ENCODE assay signal across 8 cellular contexts in the genomic region with DNA sequence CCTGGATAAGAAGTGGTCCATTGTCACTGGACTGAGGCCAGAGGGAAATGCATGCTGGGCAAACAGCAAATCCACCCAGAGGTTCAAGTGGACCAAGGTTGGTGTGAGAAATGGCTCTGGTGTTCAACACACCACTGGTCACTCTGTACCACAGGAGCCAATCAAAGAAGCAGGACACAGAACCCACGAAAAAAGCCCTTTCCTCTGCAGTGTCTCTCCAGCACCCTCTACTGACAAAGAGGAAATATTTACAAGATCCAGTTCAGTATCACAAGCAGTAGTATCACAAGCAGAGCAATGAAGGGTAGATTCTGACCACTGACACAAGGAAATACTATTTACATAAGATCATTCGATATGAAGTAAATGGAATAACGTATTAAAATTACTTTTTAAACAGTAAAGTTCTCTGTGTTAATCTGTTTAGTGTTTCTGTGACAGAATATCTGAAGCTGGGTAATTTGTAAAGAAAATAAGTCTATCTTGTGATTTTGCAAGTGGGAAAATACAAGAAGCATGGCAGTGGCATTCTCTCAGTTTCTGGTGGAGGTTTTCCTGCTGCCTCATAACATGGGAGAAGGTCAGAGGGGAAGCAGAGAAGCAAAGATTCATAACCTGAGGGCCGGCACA.
DNase-seq lines count a peak whose midpoint lies in the region; ATAC-seq, FAIRE-seq and TF ChIP-seq lines count a peak whose summit lies in the region.

No MANE protein-coding gene starts in this region.

- no peaks in the 10 kb centered on the region for H3K27me3 ChIP-seq in esophagus muscularis mucosa

- H3K9me3 Mint-ChIP-seq in stimulated activated naive B cell treated with anti-CD40 and anti-IgM and Interleukin-4, amounts not matched to agents 10 μg/mL and 1 μg/mL and 100 μg/mL, for 72 hours: peaks cover 4 to 7% of the 10 kb centered on the region in 2 donors
- H3K9me3 Mint-ChIP-seq in activated CD4-positive, alpha-beta T cell treated with anti-CD3 and anti-CD28 coated beads for 36 hours (ENCODE audit: low read depth): no peaks in the 10 kb centered on the region

- peak; percentile 2 for DNase-seq in DMS114 treated with DMSO at 0.1 percent for 48 hours (lab: John Stamatoyannopoulos, UW; ENCODE audit: unreplicated experiment)
- no peak for DNase-seq in GM19239 (ENCODE audit: insufficient read length, low spot score)
- DNase-seq in NCI-H748 treated with DMSO at 0.1 percent for 48 hours (lab: John Stamatoyannopoulos, UW): peak; percentile 40
- no peak for DNase-seq in esophagus muscularis mucosa (ENCODE audit: extremely low spot score)
- no peak for DNase-seq in stimulated activated naive B cell treated with anti-CD40 and anti-IgM and Interleukin-4, amounts not matched to agents 10 μg/mL and 1 μg/mL and 100 μg/mL, for 72 hours
- DNase-seq in GDM1 (lab: John Stamatoyannopoulos, UW): no peak
- no peak for DNase-seq in activated CD4-positive, alpha-beta T cell treated with anti-CD3 and anti-CD28 coated beads for 36 hours

- no peak overlapping the region for H3K4me3 ChIP-seq in esophagus muscularis mucosa

- peak overlapping the region in 1 of 2 donors; percentile 11 for H3K4me3 Mint-ChIP-seq in stimulated activated naive B cell treated with anti-CD40 and anti-IgM and Interleukin-4, amounts not matched to agents 10 μg/mL and 1 μg/mL and 100 μg/mL, for 72 hours
- no peak overlapping the region for H3K4me3 Mint-ChIP-seq in activated CD4-positive, alpha-beta T cell treated with anti-CD3 and anti-CD28 coated beads for 36 hours

- peak; percentile 75 for FAIRE-seq in GM19239 (lab: Jason Lieb, UNC)

- H3K4me1 ChIP-seq in esophagus muscularis mucosa: no peaks in the 10 kb centered on the region

- WGBS in esophagus muscularis mucosa: 31% methylated on average over 4 of the region's 4 CpGs

- peaks cover 47 to 73% of the 10 kb centered on the region in 2 donors for H3K4me1 Mint-ChIP-seq in stimulated activated naive B cell treated with anti-CD40 and anti-IgM and Interleukin-4, amounts not matched to agents 10 μg/mL and 1 μg/mL and 100 μg/mL, for 72 hours
- H3K4me1 Mint-ChIP-seq in activated CD4-positive, alpha-beta T cell treated with anti-CD3 and anti-CD28 coated beads for 36 hours: no peaks in the 10 kb centered on the region

- CTCF ChIA-PET in activated CD4-positive, alpha-beta T cell treated with anti-CD3 and anti-CD28 coated beads for 36 hours (lab: Charles Lee): no interaction called here

- H3K36me3 ChIP-seq in esophagus muscularis mucosa: no peaks in the 10 kb centered on the region

- POLR2A ChIA-PET in activated CD4-positive, alpha-beta T cell treated with anti-CD3 and anti-CD28 coated beads for 36 hours (lab: Charles Lee): no interaction called here

- intact Hi-C loops in esophagus muscularis mucosa (cut with DNase I): loop anchor here (10.0 kb wide), 1 partner anchor 199 kb away; no protein-coding TSS in a partner anchor
- intact Hi-C loops in activated CD4-positive, alpha-beta T cell treated with anti-CD3 and anti-CD28 coated beads for 36 hours (cut with DNase I, micrococcal nuclease): loop anchor here (2.0 to 10.0 kb wide), 4 partner anchors 195 to 479 kb away; no protein-coding TSS in a partner anchor

- H3K27me3 Mint-ChIP-seq in stimulated activated naive B cell treated with anti-CD40 and anti-IgM and Interleukin-4, amounts not matched to agents 10 μg/mL and 1 μg/mL and 100 μg/mL, for 72 hours: no peaks in the 10 kb centered on the region
- H3K27me3 Mint-ChIP-seq in activated CD4-positive, alpha-beta T cell treated with anti-CD3 and anti-CD28 coated beads for 36 hours: peaks cover 3% of the 10 kb centered on the region

- peak in 2 of 3 experiments; percentile 30 to 34 for TF ChIP-seq CTCF in esophagus muscularis mucosa (IDR thresholded peaks at IDR 0.05)

- peaks cover 5 to 8% of the 10 kb centered on the region in 2 donors for H3K36me3 Mint-ChIP-seq in stimulated activated naive B cell treated with anti-CD40 and anti-IgM and Interleukin-4, amounts not matched to agents 10 μg/mL and 1 μg/mL and 100 μg/mL, for 72 hours
- no peaks in the 10 kb centered on the region for H3K36me3 Mint-ChIP-seq in activated CD4-positive, alpha-beta T cell treated with anti-CD3 and anti-CD28 coated beads for 36 hours (ENCODE audit: low read depth)

- no peak for TF ChIP-seq EP300 in esophagus muscularis mucosa (IDR thresholded peaks at IDR 0.05)

- H3K9me3 ChIP-seq in esophagus muscularis mucosa: no peaks in the 10 kb centered on the region

- no peak overlapping the region for H3K27ac Mint-ChIP-seq in stimulated activated naive B cell treated with anti-CD40 and anti-IgM and Interleukin-4, amounts not matched to agents 10 μg/mL and 1 μg/mL and 100 μg/mL, for 72 hours
- no peak overlapping the region for H3K27ac Mint-ChIP-seq in activated CD4-positive, alpha-beta T cell treated with anti-CD3 and anti-CD28 coated beads for 36 hours

- no peak for TF ChIP-seq POLR2A in esophagus muscularis mucosa (IDR thresholded peaks at IDR 0.05; ENCODE audit: low read depth)

- no peak overlapping the region for H3K27ac ChIP-seq in esophagus muscularis mucosa (replicated peaks in 1 of 4)

- peak; percentile 52 for ATAC-seq in HG03097 (IDR thresholded peaks at IDR 0.05; ENCODE audit: low FRiP score, unreplicated experiment)
- peak; percentile 49 to 57 for ATAC-seq in stimulated activated naive B cell treated with anti-CD40 and anti-IgM and Interleukin-4, amounts not matched to agents 10 μg/mL and 1 μg/mL and 100 μg/mL, for 72 hours (replicated peaks)
- ATAC-seq in activated CD4-positive, alpha-beta T cell treated with anti-CD3 and anti-CD28 coated beads for 36 hours: no peak

Comparison
In these comparisons a context has a peak if more than half of its experiments do, and no peak if none do; other contexts are left out.
1. DNase-seq: peak in DMS114 treated with DMSO at 0.1 percent for 48 hours (single experiment) and NCI-H748 treated with DMSO at 0.1 percent for 48 hours (single experiment); none in GM19239 (single experiment), esophagus muscularis mucosa (single experiment), stimulated activated naive B cell treated with anti-CD40 and anti-IgM and Interleukin-4, amounts not matched to agents 10 μg/mL and 1 μg/mL and 100 μg/mL, for 72 hours (single experiment), GDM1 (single experiment) and activated CD4-positive, alpha-beta T cell treated with anti-CD3 and anti-CD28 coated beads for 36 hours (single experiment).